14 cellular contexts compared by ENCODE assay signal in genomic region chr18:3660719-3661118, GRCh38.
DNase-seq lines count a peak whose midpoint lies in the region; FAIRE-seq and TF ChIP-seq lines count a peak whose summit lies in the region.
"Had no signal": no experiment of that assay in that cellular context is flagged by ENCODE, and none has a peak within 500 bp of the region (broad histone marks: within the 10 kb centered on the region; RNA-seq: fewer than 3 reads in every experiment).

No MANE protein-coding gene starts in this region.

- H3K9me3 ChIP-seq in astrocyte (ENCODE audit: insufficient read depth, low read depth, low read length) (no peaks in the 10 kb centered on the region), spleen (no peaks in the 10 kb centered on the region)

- TF ChIP-seq POLR2A in NB4 (IDR thresholded peaks at IDR 0.05; ENCODE audit: extremely low read depth, insufficient read length), result no peak
- no peak for TF ChIP-seq POLR2A in spleen (IDR thresholded peaks at IDR 0.05)

- intact Hi-C loops in spleen (cut with DNase I; ENCODE audit: low total_unique reads), result loop anchor here (10.0 kb wide), 2 partner anchors 56 to 206 kb away; partner anchors contain the start of gene TGIF1

- H3K27me3 Mint-ChIP-seq in astrocyte (ENCODE audit: low read depth, unreplicated experiment), result no peaks in the 10 kb centered on the region
- H3K27me3 Mint-ChIP-seq: activated CD4-positive, alpha-beta T cell treated with anti-CD3 and anti-CD28 coated beads for 36 hours had no signal

- no peaks in the 10 kb centered on the region for H3K36me3 Mint-ChIP-seq in astrocyte (ENCODE audit: low read depth, unreplicated experiment)

- TF ChIP-seq CTCF in NB4 (IDR thresholded peaks at IDR 0.05; ENCODE audit: low read depth, low read length), result no peak
- TF ChIP-seq CTCF in astrocyte (IDR thresholded peaks at IDR 0.05; ENCODE audit: insufficient read depth, low read depth, low read length), result no peak
- TF ChIP-seq CTCF in spleen (IDR thresholded peaks at IDR 0.05 in 8 of 11, conservative IDR thresholded peaks at IDR 0.05 in 3 of 11), result no peak

- H3K4me3 ChIP-seq in NB4 (ENCODE audit: low read depth, low read length) (no peak overlapping the region), astrocyte (ENCODE audit: insufficient read depth, low read depth, low read length) (no peak overlapping the region), spleen (peak overlapping the region in 1 of 8 donors; percentile 42)
- H3K4me3 ChIP-seq: hepatocyte had no signal

- no peak overlapping the region for H3K27ac ChIP-seq in astrocyte (ENCODE audit: low read depth, low read length)
- peak overlapping the region in 7 of 8 donors; percentile 61 to 89 (median 76) for H3K27ac ChIP-seq in spleen
- no peak overlapping the region for H3K27ac ChIP-seq in caudate nucleus (ENCODE audit: low read depth, low read length)
- H3K27ac ChIP-seq: hepatocyte had no signal

- no peak for FAIRE-seq in astrocyte (lab: Jason Lieb, UNC)
- FAIRE-seq: A204.1, bronchial epithelial cell had no signal

- peaks cover 8% of the 10 kb centered on the region for H3K4me1 ChIP-seq in astrocyte (ENCODE audit: insufficient read depth, low read length)
- peaks cover 0 to 40% (median 28%) of the 10 kb centered on the region in 6 donors for H3K4me1 ChIP-seq in spleen

- peak overlapping the region; percentile 18 for H3K27ac Mint-ChIP-seq in astrocyte (ENCODE audit: unreplicated experiment)
- H3K27ac Mint-ChIP-seq: activated CD4-positive, alpha-beta T cell treated with anti-CD3 and anti-CD28 coated beads for 36 hours had no signal

- DNase-seq in SIG-M5 treated with dmso at 0.1 percent for 504 hours (lab: John Stamatoyannopoulos, UW; ENCODE audit: unreplicated experiment), result peak; percentile 42
- DNase-seq in SIG-M5 (lab: John Stamatoyannopoulos, UW), result no peak
- peak; percentile 71 for DNase-seq in NB4 (ENCODE audit: low read depth)
- no peak for DNase-seq in astrocyte (ENCODE audit: low read depth)
- DNase-seq in spleen, result no peak
- no peak for DNase-seq in caudate nucleus (lab: John Stamatoyannopoulos, UW)
- no peak for DNase-seq in NCI-H510A treated with DMSO at 0.1 percent for 48 hours (lab: John Stamatoyannopoulos, UW)
- DNase-seq in NCI-H226, result no peak
- DNase-seq: activated CD4-positive, alpha-beta T cell treated with anti-CD3 and anti-CD28 coated beads for 36 hours; IMR-90; NCI-H69 had no signal

- H3K4me2 ChIP-seq in astrocyte (ENCODE audit: low read length), result no peak overlapping the region
- H3K4me2 ChIP-seq: hepatocyte had no signal

- H3K36me3 ChIP-seq in astrocyte (ENCODE audit: insufficient read depth, low read length) (no peaks in the 10 kb centered on the region), spleen (no peaks in the 10 kb centered on the region)

- H2AFZ ChIP-seq in astrocyte (ENCODE audit: low read depth, low read length), result no peak overlapping the region
- H2AFZ ChIP-seq: hepatocyte had no signal

- no peak overlapping the region for H3K4me3 Mint-ChIP-seq in astrocyte (ENCODE audit: unreplicated experiment)
- H3K4me3 Mint-ChIP-seq: activated CD4-positive, alpha-beta T cell treated with anti-CD3 and anti-CD28 coated beads for 36 hours had no signal

- H3K27me3 ChIP-seq in astrocyte (ENCODE audit: insufficient read depth, low read length) (no peaks in the 10 kb centered on the region), spleen (replicated peaks in 1 of 7) (no peaks in the 10 kb centered on the region)
- H3K27me3 ChIP-seq: hepatocyte had no signal

- H3K79me2 ChIP-seq in astrocyte (ENCODE audit: insufficient read depth, low read length), result no peaks in the 10 kb centered on the region
- H3K79me2 ChIP-seq: hepatocyte had no signal

- WGBS in spleen, 5 donors, result 0 to 55% (median 52%) methylated on average over 1 of the region's 1 CpG

- no peaks in the 10 kb centered on the region for H4K20me1 ChIP-seq in astrocyte (ENCODE audit: insufficient read depth, low read length)

- peaks cover 9% of the 10 kb centered on the region for H3K9me3 Mint-ChIP-seq in astrocyte (ENCODE audit: unreplicated experiment)

- H3K9ac ChIP-seq in astrocyte (ENCODE audit: low read length), result no peak overlapping the region

- peaks cover 14% of the 10 kb centered on the region for H3K4me1 Mint-ChIP-seq in astrocyte (ENCODE audit: low read depth, unreplicated experiment)

Comparison
In these comparisons a context has a peak if more than half of its experiments do, and no peak if none do; other contexts are left out.
1. DNase-seq: peak in SIG-M5 treated with dmso at 0.1 percent for 504 hours (single experiment) and NB4 (single experiment); none in SIG-M5 (single experiment), astrocyte (single experiment), spleen (single experiment), caudate nucleus (0 of 61), NCI-H510A treated with DMSO at 0.1 percent for 48 hours (single experiment) and NCI-H226 (single experiment).
2. H3K27ac ChIP-seq: peak in spleen (7 of 8); none in astrocyte (single experiment) and caudate nucleus (single experiment).